In the genomic region with DNA sequence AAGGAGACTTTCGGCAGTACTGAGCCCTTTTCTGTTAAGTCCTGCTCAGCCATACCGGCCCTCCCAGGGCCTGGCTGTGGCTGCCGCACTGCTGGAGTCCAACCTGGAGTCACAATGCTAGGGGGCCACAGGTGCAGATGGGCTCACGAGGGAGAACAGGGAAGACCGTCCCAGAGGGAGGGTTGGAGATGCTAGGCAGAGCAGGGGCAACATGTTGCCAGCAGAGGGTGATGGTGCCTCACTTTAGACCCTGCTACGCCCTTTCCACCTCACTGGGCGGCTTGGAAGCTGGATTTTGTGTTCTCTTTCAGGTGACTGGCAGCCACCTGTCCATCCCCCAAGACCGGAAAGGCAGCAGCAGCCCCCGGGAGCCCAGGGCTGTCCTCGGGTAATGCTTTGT, we compare ENCODE assay signal across 9 cellular contexts. TPM values are rescaled to one million over a fixed set of nuclear protein-coding genes. Genes with fewer than 3 reads are reported as not detected.
DNase-seq lines count a peak whose midpoint lies in the region; ATAC-seq and TF ChIP-seq lines count a peak whose summit lies in the region.
"Not testable (repeated sequence)": the region's sequence is repeated elsewhere in the genome, so short reads cannot be mapped to it uniquely, and the experiment has no call there.
"Had no signal": no experiment of that assay in that cellular context is flagged by ENCODE, and none has a peak within 500 bp of the region (broad histone marks: within the 10 kb centered on the region; RNA-seq: fewer than 3 reads in every experiment).

No MANE protein-coding gene starts in this region.

- H3K9me2 ChIP-seq in Loucy (replicated peaks; ENCODE audit: low read depth, low read length): not testable (repeated sequence)

- peak; percentile 52 for TF ChIP-seq CTCF in Loucy (conservative IDR thresholded peaks at IDR 0.05; ENCODE audit: low read length)
- TF ChIP-seq CTCF in RWPE1 (conservative IDR thresholded peaks at IDR 0.05; ENCODE audit: low read depth): not testable (repeated sequence)
- peak; percentile 12 for TF ChIP-seq CTCF in liver (IDR thresholded peaks at IDR 0.05; ENCODE audit: low read depth, low read length, missing input control)

- POLR2A ChIA-PET in CD4-positive, alpha-beta memory T cell (lab: Charles Lee; ENCODE audit: partially characterized antibody); RWPE1 (lab: Yijun Ruan, JAX; ENCODE audit: low non-redundant PET): not testable (repeated sequence)

- not testable (repeated sequence) for H2AFZ ChIP-seq in Loucy (ENCODE audit: low read length)

- H3K36me3 Mint-ChIP-seq in CD4-positive, alpha-beta memory T cell: not testable (repeated sequence)

- 32% methylated on average over 10 of the region's 10 CpGs for WGBS in liver

- intact Hi-C loops in CD4-positive, alpha-beta memory T cell (cut with micrococcal nuclease): not testable (repeated sequence)

- not testable (repeated sequence) for H3K27ac Mint-ChIP-seq in CD4-positive, alpha-beta memory T cell

- H4K20me1 ChIP-seq in Loucy (ENCODE audit: insufficient read depth, low read length, poor library complexity, severe bottlenecking): not testable (repeated sequence)

- CTCF ChIA-PET in CD4-positive, alpha-beta memory T cell (lab: Charles Lee; ENCODE audit: partially characterized antibody): interaction anchor here (2.1 kb wide), 1 partner anchor 190 kb away, joined by 8 read pairs; no protein-coding TSS in a partner anchor
- CTCF ChIA-PET in RWPE1 (lab: Yijun Ruan, JAX): not testable (repeated sequence)

- not testable (repeated sequence) for H3K36me3 ChIP-seq in CD4-positive, alpha-beta memory T cell (ENCODE audit: insufficient read depth, low read length); Loucy (ENCODE audit: insufficient read depth, low read length); liver (ENCODE audit: control insufficient read depth in 4 of 4, insufficient read depth in 3 of 4, low read depth in 1 of 4, low read length in 3 of 4)

- H3K4me3 Mint-ChIP-seq in CD4-positive, alpha-beta memory T cell: not testable (repeated sequence)

- peaks cover 7 to 22% (median 15%) of the 10 kb centered on the region in 4 donors for H3K4me1 Mint-ChIP-seq in CD4-positive, alpha-beta memory T cell

- H3F3A ChIP-seq in Loucy (ENCODE audit: low read depth): not testable (repeated sequence)

- H3K4me2 ChIP-seq in Loucy (ENCODE audit: low read depth, low read length, poor library complexity, severe bottlenecking): not testable (repeated sequence)

- H3K9ac ChIP-seq in Loucy (ENCODE audit: low read depth, low read length, poor library complexity, severe bottlenecking); liver (ENCODE audit: low read depth in 1 of 2, low read length in 2 of 2): not testable (repeated sequence)

- H3K9me3 Mint-ChIP-seq in CD4-positive, alpha-beta memory T cell: not testable (repeated sequence)

- not testable (repeated sequence) for H3K27ac ChIP-seq in CD4-positive, alpha-beta memory T cell (ENCODE audit: low read depth, low read length); RWPE1; liver (ENCODE audit: low read depth in 1 of 2, low read length in 2 of 2)

- not testable (repeated sequence) for H3K27me3 Mint-ChIP-seq in CD4-positive, alpha-beta memory T cell

- ATAC-seq in GM19351 (IDR thresholded peaks at IDR 0.05; ENCODE audit: unreplicated experiment): peak; percentile 62
- ATAC-seq in esophagus mucosa: peak; percentile 75

- not testable (repeated sequence) for H3K79me2 ChIP-seq in Loucy (ENCODE audit: insufficient read depth, low read length)

- not testable (repeated sequence) for H3K9me3 ChIP-seq in CD4-positive, alpha-beta memory T cell (ENCODE audit: control insufficient read depth in 1 of 2, low read length in 2 of 2); Loucy (ENCODE audit: insufficient read depth, low read depth, low read length); liver (ENCODE audit: control insufficient read depth in 4 of 4, low read length in 3 of 4)

- not testable (repeated sequence) for H3K4me1 ChIP-seq in CD4-positive, alpha-beta memory T cell (ENCODE audit: insufficient read depth, low read length); liver (ENCODE audit: control insufficient read depth in 4 of 4, insufficient read depth in 4 of 4, low read length in 3 of 4)
- H3K4me1 ChIP-seq in Loucy (ENCODE audit: insufficient read depth, low read length, poor library complexity, severe bottlenecking): peaks cover 20% of the 10 kb centered on the region

- TF ChIP-seq RAD21 in liver (IDR thresholded peaks at IDR 0.05): peak; percentile 40 to 61

- not testable (repeated sequence) for H3K4me3 ChIP-seq in CD4-positive, alpha-beta memory T cell (ENCODE audit: low read length in 2 of 2); Loucy (ENCODE audit: low read length, poor library complexity, severe bottlenecking); liver (ENCODE audit: low read depth in 1 of 3, low read length in 3 of 3)

- not testable (repeated sequence) for H3K27me3 ChIP-seq in CD4-positive, alpha-beta memory T cell (ENCODE audit: insufficient read depth, low read length); Loucy (ENCODE audit: insufficient read depth, low read length, poor library complexity, severe bottlenecking); liver (ENCODE audit: control insufficient read depth in 4 of 4, insufficient read depth in 4 of 4, low read length in 3 of 4)

- DNase-seq in CD4-positive, alpha-beta memory T cell: peak in 4 of 5 donors; percentile 24 to 29 (median 26)
- DNase-seq in RWPE1 (ENCODE audit: low spot score): peak; percentile 9
- peak; percentile 29 for DNase-seq in activated naive CD4-positive, alpha-beta T cell treated with anti-CD3 and anti-CD28 coated beads, Interleukin-2, amount 50 U/mL, for 16 hours
- peak; percentile 46 for DNase-seq in stimulated activated CD4-positive, alpha-beta T cell treated with anti-CD3 and anti-CD28 coated beads, Interleukin-15, amount 100 ng/mL, for 24 hours

RNA-seq across cellular contexts. Expression of gene CXorf49, which starts 48.1 kb away (rescaled TPM):
- total RNA-seq in CD4-positive, alpha-beta memory T cell: not detected
- polyA plus RNA-seq in CD4-positive, alpha-beta memory T cell: not detected
- 0.40 TPM for total RNA-seq in esophagus mucosa
- not detected for total RNA-seq in liver
- not detected for polyA plus RNA-seq in liver
- total RNA-seq: dermis microvascular lymphatic vessel endothelial cell had no signal

RNA-seq across cellular contexts. Expression of gene CXCR3, which starts 51.6 kb away (rescaled TPM):
- 10 to 100 TPM; 28.5 to 32.5 TPM for total RNA-seq in CD4-positive, alpha-beta memory T cell
- 100 to 1,000 TPM in 1 of 2 donors, 10 to 100 TPM in 1; 45.6 to 153 TPM for polyA plus RNA-seq in CD4-positive, alpha-beta memory T cell
- total RNA-seq in esophagus mucosa (not detected), liver (under 1 TPM in 1 of 2 donors, not detected in 1; 0.25 TPM)
- under 1 TPM; 0.25 to 0.27 TPM for polyA plus RNA-seq in liver
- total RNA-seq: dermis microvascular lymphatic vessel endothelial cell had no signal

Comparison
In these comparisons a context has a peak if more than half of its experiments do, and no peak if none do; other contexts are left out.
1. RNA of gene CXCR3, which starts 51.6 kb away (total RNA-seq): 28.5 to 32.5 TPM in CD4-positive, alpha-beta memory T cell; 0.25 TPM in liver and not detected in esophagus mucosa (single experiment); every median in the first group is over 10 times any median in the second.
2. Peak in every context shown above with its lines, with median percentiles within 50 percentile points of each other: DNase-seq.